10 cellular contexts compared by ENCODE assay signal in the genomic region with DNA sequence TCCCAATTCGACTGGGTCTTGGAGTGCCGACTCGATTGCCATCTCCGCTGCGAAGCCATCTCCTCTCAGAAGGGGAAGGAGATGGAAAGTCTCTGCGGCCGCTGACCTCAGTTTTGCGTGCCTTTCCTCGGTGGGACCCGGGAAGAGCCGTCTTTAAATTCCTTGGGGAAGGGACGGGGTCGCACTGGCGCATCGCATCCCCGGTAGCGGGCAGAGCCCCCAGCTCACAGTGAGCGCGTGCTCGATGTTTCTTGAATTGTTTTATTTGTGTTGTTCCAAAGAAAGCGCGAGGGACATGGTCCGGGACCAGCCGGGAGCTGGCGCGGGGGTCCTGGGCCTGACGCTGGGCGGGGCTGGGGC. TPM values are rescaled to one million over a fixed set of nuclear protein-coding genes. Genes with fewer than 3 reads are reported as not detected.
DNase-seq lines count a peak whose midpoint lies in the region; ATAC-seq lines count a peak whose summit lies in the region.
"Had no signal": no experiment of that assay in that cellular context is flagged by ENCODE, and none has a peak within 500 bp of the region (broad histone marks: within the 10 kb centered on the region; RNA-seq: fewer than 3 reads in every experiment).

No MANE protein-coding gene starts in this region.

- DNase-seq in T-helper 2 cell treated with Interferon-gamma antibody and Interleukin-4, amounts not matched to agents 5 μg/mL and 100 μg/mL, for 36 hours (ENCODE audit: low spot score): no peak
- DNase-seq in T-helper 2 cell: no peak
- no peak for DNase-seq in activated CD8-positive, alpha-beta T cell treated with anti-CD3 and anti-CD28 coated beads, Interleukin-2, amount 10 ng/mL, durations not matched to agents 7 days and 5 days
- DNase-seq in stimulated activated CD8-positive, alpha-beta memory T cell treated with anti-CD3 and anti-CD28 coated beads, Interleukin-4, amount 100 ng/mL, for 48 hours: peak; percentile 26
- no peak for DNase-seq in RKO (ENCODE audit: low spot score)
- DNase-seq in NCI-H1092 treated with DMSO at 0.1 percent for 48 hours (lab: John Stamatoyannopoulos, UW): no peak
- no peak for DNase-seq in glomerular visceral epithelial cell (ENCODE audit: extremely low spot score)
- DNase-seq: ACHN, NCI-H2029 treated with DMSO at 0.1 percent for 48 hours had no signal

- H3K9me3 ChIP-seq in iPS-18c (ENCODE audit: control insufficient read depth, insufficient read depth, low read length): no peaks in the 10 kb centered on the region

- POLR2A ChIA-PET in activated CD8-positive, alpha-beta T cell treated with anti-CD3 and anti-CD28 coated beads, Interleukin-2, amount 10 ng/mL, durations not matched to agents 7 days and 5 days (lab: Charles Lee): no interaction called here

- H3K4me3 Mint-ChIP-seq in T-helper 2 cell treated with Interferon-gamma antibody and Interleukin-4, amounts not matched to agents 5 μg/mL and 100 μg/mL, for 36 hours: peak overlapping the region; percentile 65
- peak overlapping the region; percentile 63 for H3K4me3 Mint-ChIP-seq in activated CD8-positive, alpha-beta T cell treated with anti-CD3 and anti-CD28 coated beads, Interleukin-2, amount 10 ng/mL, durations not matched to agents 7 days and 5 days

- peak overlapping the region; percentile 27 for H3K27ac Mint-ChIP-seq in T-helper 2 cell treated with Interferon-gamma antibody and Interleukin-4, amounts not matched to agents 5 μg/mL and 100 μg/mL, for 36 hours
- no peak overlapping the region for H3K27ac Mint-ChIP-seq in activated CD8-positive, alpha-beta T cell treated with anti-CD3 and anti-CD28 coated beads, Interleukin-2, amount 10 ng/mL, durations not matched to agents 7 days and 5 days

- no peak for ATAC-seq in activated CD8-positive, alpha-beta T cell treated with anti-CD3 and anti-CD28 coated beads, Interleukin-2, amount 10 ng/mL, durations not matched to agents 7 days and 5 days

- CTCF ChIA-PET in activated CD8-positive, alpha-beta T cell treated with anti-CD3 and anti-CD28 coated beads, Interleukin-2, amount 10 ng/mL, durations not matched to agents 7 days and 5 days (lab: Charles Lee): no interaction called here

- H3K4me3 ChIP-seq in iPS-18c (ENCODE audit: insufficient read depth, low read depth, low read length): peak overlapping the region; percentile 90

- H3K4me1 Mint-ChIP-seq in T-helper 2 cell treated with Interferon-gamma antibody and Interleukin-4, amounts not matched to agents 5 μg/mL and 100 μg/mL, for 36 hours (ENCODE audit: low read depth): peaks cover 11% of the 10 kb centered on the region
- H3K4me1 Mint-ChIP-seq in activated CD8-positive, alpha-beta T cell treated with anti-CD3 and anti-CD28 coated beads, Interleukin-2, amount 10 ng/mL, durations not matched to agents 7 days and 5 days (ENCODE audit: low read depth): peaks cover 5% of the 10 kb centered on the region

- no peaks in the 10 kb centered on the region for H3K36me3 Mint-ChIP-seq in T-helper 2 cell treated with Interferon-gamma antibody and Interleukin-4, amounts not matched to agents 5 μg/mL and 100 μg/mL, for 36 hours (ENCODE audit: low read depth)
- H3K36me3 Mint-ChIP-seq in activated CD8-positive, alpha-beta T cell treated with anti-CD3 and anti-CD28 coated beads, Interleukin-2, amount 10 ng/mL, durations not matched to agents 7 days and 5 days (ENCODE audit: low read depth): no peaks in the 10 kb centered on the region

- H3K27me3 Mint-ChIP-seq in T-helper 2 cell treated with Interferon-gamma antibody and Interleukin-4, amounts not matched to agents 5 μg/mL and 100 μg/mL, for 36 hours (ENCODE audit: low read depth): peaks cover 10% of the 10 kb centered on the region
- peaks cover 27% of the 10 kb centered on the region for H3K27me3 Mint-ChIP-seq in activated CD8-positive, alpha-beta T cell treated with anti-CD3 and anti-CD28 coated beads, Interleukin-2, amount 10 ng/mL, durations not matched to agents 7 days and 5 days (ENCODE audit: low read depth)

- no peaks in the 10 kb centered on the region for H3K9me3 Mint-ChIP-seq in T-helper 2 cell treated with Interferon-gamma antibody and Interleukin-4, amounts not matched to agents 5 μg/mL and 100 μg/mL, for 36 hours
- no peaks in the 10 kb centered on the region for H3K9me3 Mint-ChIP-seq in activated CD8-positive, alpha-beta T cell treated with anti-CD3 and anti-CD28 coated beads, Interleukin-2, amount 10 ng/mL, durations not matched to agents 7 days and 5 days (ENCODE audit: insufficient read depth)

RNA-seq across cellular contexts. Expression of a gene that starts 0.3 kb away (rescaled TPM):
- total RNA-seq in activated CD8-positive, alpha-beta T cell treated with anti-CD3 and anti-CD28 coated beads, Interleukin-2, amount 10 ng/mL, durations not matched to agents 7 days and 5 days: 1 to 10 TPM; 2.9 to 4.5 TPM
